Comparison of ENCODE assay signal across 17 cellular contexts in genomic region chr9:119841005-119841404, GRCh38.
A peak's percentile ranks its signal among the peaks of the same experiment; 100 is the strongest.
DNase-seq lines count a peak whose midpoint lies in the region; ATAC-seq and TF ChIP-seq lines count a peak whose summit lies in the region.
"Had no signal": no experiment of that assay in that cellular context is flagged by ENCODE, and none has a peak within 500 bp of the region (broad histone marks: within the 10 kb centered on the region; RNA-seq: fewer than 3 reads in every experiment).

No MANE protein-coding gene starts in this region.

- H3K27me3 Mint-ChIP-seq in activated CD4-positive, alpha-beta memory T cell treated with anti-CD3 and anti-CD28 coated beads for 36 hours = no peaks in the 10 kb centered on the region
- H3K27me3 Mint-ChIP-seq: CD8-positive, alpha-beta memory T cell; IgD-negative memory B cell had no signal

- H3K27me3 ChIP-seq in gastroesophageal sphincter = no peaks in the 10 kb centered on the region
- H3K27me3 ChIP-seq: BLaER1 had no signal

- no peak for TF ChIP-seq CTCF in gastroesophageal sphincter (IDR thresholded peaks at IDR 0.05)

- no peaks in the 10 kb centered on the region for H3K36me3 ChIP-seq in gastroesophageal sphincter
- H3K36me3 ChIP-seq: BLaER1 had no signal

- H3K9me3 ChIP-seq in gastroesophageal sphincter = no peaks in the 10 kb centered on the region
- H3K9me3 ChIP-seq: BLaER1, Caco-2 had no signal

- H3K4me3 Mint-ChIP-seq in activated CD4-positive, alpha-beta memory T cell treated with anti-CD3 and anti-CD28 coated beads for 36 hours = no peak overlapping the region
- H3K4me3 Mint-ChIP-seq: CD8-positive, alpha-beta memory T cell; IgD-negative memory B cell had no signal

- no peaks in the 10 kb centered on the region for H3K4me1 Mint-ChIP-seq in activated CD4-positive, alpha-beta memory T cell treated with anti-CD3 and anti-CD28 coated beads for 36 hours (ENCODE audit: low read depth)
- H3K4me1 Mint-ChIP-seq: CD8-positive, alpha-beta memory T cell; IgD-negative memory B cell had no signal

- TF ChIP-seq POLR2A in gastroesophageal sphincter (IDR thresholded peaks at IDR 0.05) = no peak

- peaks cover 0 to 24% (median 3%) of the 10 kb centered on the region in 3 donors for H3K4me1 ChIP-seq in gastroesophageal sphincter
- H3K4me1 ChIP-seq: BLaER1, Caco-2 had no signal

- no peaks in the 10 kb centered on the region for H3K36me3 Mint-ChIP-seq in activated CD4-positive, alpha-beta memory T cell treated with anti-CD3 and anti-CD28 coated beads for 36 hours
- H3K36me3 Mint-ChIP-seq: CD8-positive, alpha-beta memory T cell; IgD-negative memory B cell had no signal

- peak; percentile 59 for ATAC-seq in gastroesophageal sphincter

- DNase-seq in DMS 273 (lab: John Stamatoyannopoulos, UW; ENCODE audit: unreplicated experiment) (peak; percentile 15), DMS 273 treated with DMSO at 0.1 percent for 48 hours (lab: John Stamatoyannopoulos, UW) (no peak), NCI-H69 (lab: John Stamatoyannopoulos, UW) (peak; percentile 24), HPDE6-E6E7 (ENCODE audit: extremely low spot score) (no peak), 8988T (no peak)
- DNase-seq in activated CD4-positive, alpha-beta memory T cell treated with anti-CD3 and anti-CD28 coated beads for 36 hours = no peak
- DNase-seq: AML-193; Caco-2; CD8-positive, alpha-beta memory T cell; GDM1; HCEC 1CT; KG1 had no signal

- H3K4me3 ChIP-seq in gastroesophageal sphincter = no peak overlapping the region
- H3K4me3 ChIP-seq: BLaER1 had no signal

- POLR2A ChIA-PET in activated CD4-positive, alpha-beta memory T cell treated with anti-CD3 and anti-CD28 coated beads for 36 hours (lab: Charles Lee) = no interaction called here

- WGBS in gastroesophageal sphincter (ENCODE audit: low coverage in 1 of 2), 2 donors = 60 to 67% methylated on average over 1 to 2 of the region's 2 CpGs

- H3K9me3 Mint-ChIP-seq in activated CD4-positive, alpha-beta memory T cell treated with anti-CD3 and anti-CD28 coated beads for 36 hours = peaks cover 2% of the 10 kb centered on the region

- TF ChIP-seq EP300 in gastroesophageal sphincter (IDR thresholded peaks at IDR 0.05) = no peak

- no peak overlapping the region for H3K27ac ChIP-seq in gastroesophageal sphincter
- H3K27ac ChIP-seq: 22Rv1, BLaER1, HL-60 had no signal

- H3K27ac Mint-ChIP-seq in activated CD4-positive, alpha-beta memory T cell treated with anti-CD3 and anti-CD28 coated beads for 36 hours = no peak overlapping the region
- H3K27ac Mint-ChIP-seq: CD8-positive, alpha-beta memory T cell had no signal

- intact Hi-C loops in activated CD4-positive, alpha-beta memory T cell treated with anti-CD3 and anti-CD28 coated beads for 36 hours (cut with micrococcal nuclease) = no loop called here

- CTCF ChIA-PET in activated CD4-positive, alpha-beta memory T cell treated with anti-CD3 and anti-CD28 coated beads for 36 hours (lab: Charles Lee) = no interaction called here

Comparison
In these comparisons a context has a peak if more than half of its experiments do, and no peak if none do; other contexts are left out.
1. DNase-seq: peak in DMS 273 (single experiment) and NCI-H69 (single experiment); none in DMS 273 treated with DMSO at 0.1 percent for 48 hours (single experiment), HPDE6-E6E7 (single experiment), 8988T (single experiment) and activated CD4-positive, alpha-beta memory T cell treated with anti-CD3 and anti-CD28 coated beads for 36 hours (single experiment).